Comparison of ENCODE assay signal across 11 cellular contexts in the genomic region with DNA sequence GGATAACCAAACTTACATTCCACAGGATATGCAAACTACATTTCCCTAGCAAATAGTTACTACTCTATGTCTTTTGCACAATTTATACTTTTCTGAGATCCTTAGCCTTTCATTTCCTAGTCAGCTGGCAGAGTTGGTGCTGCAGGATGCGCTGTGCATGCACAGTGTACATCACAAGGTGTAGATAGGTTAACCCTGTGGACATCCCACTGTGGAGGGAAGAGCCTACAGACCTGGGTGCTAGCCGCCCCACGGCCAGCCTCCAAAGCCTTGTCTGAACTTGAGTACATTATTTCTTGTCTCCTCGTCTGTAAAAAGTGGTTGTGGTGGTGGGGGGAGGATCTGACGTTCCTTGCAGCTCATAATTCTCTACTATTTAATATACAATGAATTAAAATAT. TPM values are rescaled to one million over a fixed set of nuclear protein-coding genes. Genes with fewer than 3 reads are reported as not detected.
DNase-seq lines count a peak whose midpoint lies in the region; ATAC-seq and TF ChIP-seq lines count a peak whose summit lies in the region.
"Had no signal": no experiment of that assay in that cellular context is flagged by ENCODE, and none has a peak within 500 bp of the region (broad histone marks: within the 10 kb centered on the region; RNA-seq: fewer than 3 reads in every experiment).

No MANE protein-coding gene starts in this region.

- H3K36me3 Mint-ChIP-seq in activated T-cell treated with anti-CD3 and anti-CD28 coated beads, Interleukin-2, amount 50 U/mL, for 24 hours (ENCODE audit: low read depth) = peaks cover 43% of the 10 kb centered on the region
- H3K36me3 Mint-ChIP-seq in activated CD4-positive, alpha-beta memory T cell treated with anti-CD3 and anti-CD28 coated beads for 36 hours = peaks cover 13% of the 10 kb centered on the region

- TF ChIP-seq POLR2A in esophagus squamous epithelium (IDR thresholded peaks at IDR 0.05) (no peak), spleen (IDR thresholded peaks at IDR 0.05) (no peak)

- H3K4me1 ChIP-seq in esophagus squamous epithelium = peaks cover 43 to 88% (median 56%) of the 10 kb centered on the region in 3 donors
- peaks cover 36 to 92% (median 75%) of the 10 kb centered on the region in 6 donors for H3K4me1 ChIP-seq in spleen

- CTCF ChIA-PET in activated CD4-positive, alpha-beta memory T cell treated with anti-CD3 and anti-CD28 coated beads for 36 hours (lab: Charles Lee) = interaction anchor here (1.5 to 3.5 kb wide), 5 partner anchors 9 to 105 kb away, joined by 3 to 23 read pairs (median 10); no protein-coding TSS in a partner anchor

- no peaks in the 10 kb centered on the region for H3K9me3 Mint-ChIP-seq in activated T-cell treated with anti-CD3 and anti-CD28 coated beads, Interleukin-2, amount 50 U/mL, for 24 hours
- H3K9me3 Mint-ChIP-seq in activated CD4-positive, alpha-beta memory T cell treated with anti-CD3 and anti-CD28 coated beads for 36 hours = no peaks in the 10 kb centered on the region

- H3K4me3 Mint-ChIP-seq in activated T-cell treated with anti-CD3 and anti-CD28 coated beads, Interleukin-2, amount 50 U/mL, for 24 hours = peak overlapping the region; percentile 87
- H3K4me3 Mint-ChIP-seq in activated CD4-positive, alpha-beta memory T cell treated with anti-CD3 and anti-CD28 coated beads for 36 hours = peak overlapping the region; percentile 94

- H3K27me3 ChIP-seq in esophagus squamous epithelium (no peaks in the 10 kb centered on the region), spleen (replicated peaks in 1 of 7) (no peaks in the 10 kb centered on the region)

- POLR2A ChIA-PET in activated CD4-positive, alpha-beta memory T cell treated with anti-CD3 and anti-CD28 coated beads for 36 hours (lab: Charles Lee) = interaction anchor here (0.9 to 4.6 kb wide), 3 partner anchors 10 to 76 kb away, joined by 4 to 29 read pairs (median 4); no protein-coding TSS in a partner anchor

- intact Hi-C loops in activated CD4-positive, alpha-beta memory T cell treated with anti-CD3 and anti-CD28 coated beads for 36 hours (cut with micrococcal nuclease) = loop anchor here (5.0 to 10.0 kb wide), 4 partner anchors 197 to 477 kb away; no protein-coding TSS in a partner anchor
- intact Hi-C loops in esophagus squamous epithelium (cut with DNase I) (loop anchor here (10.0 kb wide), 1 partner anchor 75 kb away; no protein-coding TSS in a partner anchor), spleen (cut with DNase I; ENCODE audit: low total_unique reads) (loop anchor here (2.0 kb wide), 1 partner anchor 77 kb away; no protein-coding TSS in a partner anchor)

- in situ Hi-C loops in ACHN (cut with HindIII; ENCODE audit: low pct_ligation_motif_present, low pct_unique_long_range_greater_than_20kb, low sequenced_read_pairs) = no loop called here

- ATAC-seq in GM19467 (IDR thresholded peaks at IDR 0.05; ENCODE audit: unreplicated experiment) (no peak), HG02763 (IDR thresholded peaks at IDR 0.05; ENCODE audit: unreplicated experiment) (no peak)

- 28 to 29% methylated on average over 5 of the region's 5 CpGs for WGBS in esophagus squamous epithelium, 2 donors
- WGBS in spleen, 5 donors = 42 to 69% (median 56%) methylated on average over 5 of the region's 5 CpGs

- H3K4me3 ChIP-seq in esophagus squamous epithelium (peak overlapping the region; percentile 45 to 84 (median 65)), spleen (peak overlapping the region in 6 of 8 donors; percentile 61 to 82 (median 68))

- H3K27ac Mint-ChIP-seq in activated T-cell treated with anti-CD3 and anti-CD28 coated beads, Interleukin-2, amount 50 U/mL, for 24 hours = peak overlapping the region; percentile 80
- H3K27ac Mint-ChIP-seq in activated CD4-positive, alpha-beta memory T cell treated with anti-CD3 and anti-CD28 coated beads for 36 hours = peak overlapping the region; percentile 94

- DNase-seq in activated T-cell treated with anti-CD3 and anti-CD28 coated beads, Interleukin-2, amount 50 U/mL, for 24 hours = no peak
- DNase-seq in activated T-cell treated with anti-CD3 and anti-CD28 coated beads for 4 hours = no peak
- no peak for DNase-seq in activated CD4-positive, alpha-beta memory T cell treated with anti-CD3 and anti-CD28 coated beads for 36 hours
- DNase-seq in esophagus squamous epithelium (lab: John Stamatoyannopoulos, UW) = no peak
- no peak for DNase-seq in spleen
- no peak for DNase-seq in ACHN
- DNase-seq: central memory CD4-positive, alpha-beta T cell; mesendoderm; NCI-H1417 had no signal

- no peak for TF ChIP-seq CTCF in esophagus squamous epithelium (IDR thresholded peaks at IDR 0.05)
- no peak for TF ChIP-seq CTCF in spleen (IDR thresholded peaks at IDR 0.05 in 8 of 11, conservative IDR thresholded peaks at IDR 0.05 in 3 of 11)

- H3K36me3 ChIP-seq in esophagus squamous epithelium = peaks cover 0 to 4% (median 0%) of the 10 kb centered on the region in 3 donors
- peaks cover 0 to 46% (median 3%) of the 10 kb centered on the region in 6 donors for H3K36me3 ChIP-seq in spleen

- H3K27ac ChIP-seq in esophagus squamous epithelium = peak overlapping the region; percentile 84 to 92 (median 87)
- peak overlapping the region in 6 of 8 donors; percentile 37 to 94 (median 92) for H3K27ac ChIP-seq in spleen

- H3K27me3 Mint-ChIP-seq in activated T-cell treated with anti-CD3 and anti-CD28 coated beads, Interleukin-2, amount 50 U/mL, for 24 hours = no peaks in the 10 kb centered on the region
- no peaks in the 10 kb centered on the region for H3K27me3 Mint-ChIP-seq in activated CD4-positive, alpha-beta memory T cell treated with anti-CD3 and anti-CD28 coated beads for 36 hours

- H3K9me3 ChIP-seq in esophagus squamous epithelium (no peaks in the 10 kb centered on the region), spleen (no peaks in the 10 kb centered on the region)

- H3K4me1 Mint-ChIP-seq in activated T-cell treated with anti-CD3 and anti-CD28 coated beads, Interleukin-2, amount 50 U/mL, for 24 hours (ENCODE audit: low read depth) = peaks cover 90% of the 10 kb centered on the region
- peaks cover 80% of the 10 kb centered on the region for H3K4me1 Mint-ChIP-seq in activated CD4-positive, alpha-beta memory T cell treated with anti-CD3 and anti-CD28 coated beads for 36 hours (ENCODE audit: low read depth)

RNA-seq across cellular contexts. Expression of gene TNFSF10, which starts 3.5 kb away (rescaled TPM):
- total RNA-seq in activated CD4-positive, alpha-beta memory T cell treated with anti-CD3 and anti-CD28 coated beads for 36 hours = 10 to 100 TPM; 30.1 to 31.8 TPM
- 100 to 1,000 TPM in 2 of 4 donors, 10 to 100 TPM in 2; 61.7 to 128 (median 83.8) TPM for total RNA-seq in esophagus squamous epithelium
- total RNA-seq in spleen = 100 to 1,000 TPM in 3 of 7 donors, 10 to 100 TPM in 4; 62.0 to 156 (median 95.6) TPM
- polyA plus RNA-seq in spleen = 10 to 100 TPM; 19.5 to 27.5 (median 19.6) TPM
